Comparison of ENCODE assay signal across 27 cellular contexts in the genomic region with DNA sequence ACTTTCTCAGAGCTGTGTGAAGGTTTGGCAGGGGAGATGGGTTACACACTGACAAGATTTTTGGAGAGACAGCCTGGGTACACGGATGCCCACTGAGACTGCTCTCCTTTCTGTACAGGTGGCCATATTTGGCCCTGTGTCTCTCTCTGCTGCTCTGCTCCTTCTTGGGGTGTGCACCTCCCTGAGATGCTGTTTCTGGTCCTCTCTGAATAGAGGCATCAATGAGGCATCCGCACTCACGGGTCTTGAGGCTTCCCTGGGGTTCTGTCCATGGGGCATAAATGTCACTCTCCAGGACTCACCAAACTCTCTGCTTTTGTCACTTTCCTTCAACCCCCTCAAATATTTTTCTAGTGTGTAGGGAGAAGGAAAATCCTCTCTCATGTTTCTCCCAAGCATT.
"Had no signal": no experiment of that assay in that cellular context is flagged by ENCODE, and none has a peak within 500 bp of the region (broad histone marks: within the 10 kb centered on the region; RNA-seq: fewer than 3 reads in every experiment).

No MANE protein-coding gene starts in this region.

- H3K27ac ChIP-seq: neural progenitor cell, neutrophil, pancreas, prostate gland, right atrium auricular region, right lobe of liver, sigmoid colon, thoracic aorta, thyroid gland, tibial nerve, upper lobe of left lung, vagina had no signal

- DNase-seq: naive thymus-derived CD4-positive, alpha-beta T cell; natural killer cell; pancreas; retina; right lobe of liver; sigmoid colon; small intestine; stimulated activated CD4-positive, alpha-beta T cell treated with anti-CD3 and anti-CD28 coated beads, Interleukin-15, amount 100 ng/mL, for 24 hours; stimulated activated CD4-positive, alpha-beta T cell treated with anti-CD3 and anti-CD28 coated beads, Interleukin-2, amount 100 ng/mL, for 24 hours; stimulated activated CD4-positive, alpha-beta T cell treated with anti-CD3 and anti-CD28 coated beads, Interleukin-2, amount 100 ng/mL, for 48 hours; stimulated activated CD4-positive, alpha-beta T cell treated with anti-CD3 and anti-CD28 coated beads, Interleukin-4, amount 100 ng/mL, for 24 hours; stimulated activated naive CD4-positive, alpha-beta T cell; stimulated activated naive CD8-positive, alpha-beta T cell treated with anti-CD3 and anti-CD28 coated beads, Interleukin-15, amount 100 ng/mL, for 72 hours; stimulated activated naive CD8-positive, alpha-beta T cell treated with anti-CD3 and anti-CD28 coated beads, Interleukin-15, Interleukin-2, amounts not matched to agents 100 U/mL and 50 U/mL, for 24 hours; thyroid gland; trophoblast cell; upper lobe of left lung had no signal

- H3K4me1 Mint-ChIP-seq: naive thymus-derived CD4-positive, alpha-beta T cell; natural killer cell; nephron; neural progenitor cell; stimulated activated effector memory CD8-positive, alpha-beta T cell treated with anti-CD3 and anti-CD28 coated beads, Interleukin-12 subunit alpha, Interleukin-12 subunit beta, amount 100 ng/mL, for 72 hours; stimulated activated naive CD8-positive, alpha-beta T cell treated with anti-CD3 and anti-CD28 coated beads, Interleukin-15, amount 100 ng/mL, for 72 hours had no signal

- H3K4me3 ChIP-seq: neural progenitor cell, pancreas, prostate gland, right atrium auricular region, right lobe of liver, sigmoid colon, thoracic aorta, thyroid gland, tibial nerve, upper lobe of left lung, vagina had no signal

- H3K36me3 ChIP-seq: neural progenitor cell, neutrophil, pancreas, prostate gland, right atrium auricular region, right lobe of liver, sigmoid colon, thoracic aorta, thyroid gland, tibial nerve, upper lobe of left lung, vagina had no signal

- FAIRE-seq: pancreas, small intestine, urothelium cell line had no signal

- H3K9me3 Mint-ChIP-seq: natural killer cell; stimulated activated effector memory CD8-positive, alpha-beta T cell treated with anti-CD3 and anti-CD28 coated beads, Interleukin-12 subunit alpha, Interleukin-12 subunit beta, amount 100 ng/mL, for 72 hours; stimulated activated naive CD8-positive, alpha-beta T cell treated with anti-CD3 and anti-CD28 coated beads, Interleukin-15, amount 100 ng/mL, for 72 hours had no signal

- ATAC-seq: naive thymus-derived CD4-positive, alpha-beta T cell; natural killer cell; pancreas; right lobe of liver; stimulated activated effector memory CD8-positive, alpha-beta T cell treated with anti-CD3 and anti-CD28 coated beads, Interleukin-12 subunit alpha, Interleukin-12 subunit beta, amount 100 ng/mL, for 72 hours; stimulated activated naive CD8-positive, alpha-beta T cell treated with anti-CD3 and anti-CD28 coated beads, Interleukin-15, amount 100 ng/mL, for 72 hours; stimulated activated naive CD8-positive, alpha-beta T cell treated with anti-CD3 and anti-CD28 coated beads, Interleukin-15, Interleukin-2, amounts not matched to agents 100 U/mL and 50 U/mL, for 24 hours had no signal

- H3K27ac Mint-ChIP-seq: naive thymus-derived CD4-positive, alpha-beta T cell; natural killer cell; nephron; neural progenitor cell; stimulated activated effector memory CD8-positive, alpha-beta T cell treated with anti-CD3 and anti-CD28 coated beads, Interleukin-12 subunit alpha, Interleukin-12 subunit beta, amount 100 ng/mL, for 72 hours had no signal

- H2AFZ ChIP-seq: neural progenitor cell had no signal

- H3K4me2 ChIP-seq: neural progenitor cell had no signal

- H3K36me3 Mint-ChIP-seq: neural progenitor cell; stimulated activated effector memory CD8-positive, alpha-beta T cell treated with anti-CD3 and anti-CD28 coated beads, Interleukin-12 subunit alpha, Interleukin-12 subunit beta, amount 100 ng/mL, for 72 hours had no signal

- H3K9me3 ChIP-seq: neutrophil, pancreas, prostate gland, right atrium auricular region, right lobe of liver, thoracic aorta, thyroid gland, upper lobe of left lung, vagina had no signal

- H3K9ac ChIP-seq: neural progenitor cell had no signal

- H3K27me3 ChIP-seq: neural progenitor cell, pancreas, right atrium auricular region, right lobe of liver, sigmoid colon, thyroid gland, tibial nerve, upper lobe of left lung, vagina had no signal

- H3K4me1 ChIP-seq: neural progenitor cell, pancreas, prostate gland, right atrium auricular region, right lobe of liver, sigmoid colon, thyroid gland, tibial nerve, upper lobe of left lung, vagina had no signal

- H3K4me3 Mint-ChIP-seq: naive thymus-derived CD4-positive, alpha-beta T cell; natural killer cell; nephron; neural progenitor cell; stimulated activated effector memory CD8-positive, alpha-beta T cell treated with anti-CD3 and anti-CD28 coated beads, Interleukin-12 subunit alpha, Interleukin-12 subunit beta, amount 100 ng/mL, for 72 hours; stimulated activated naive CD8-positive, alpha-beta T cell treated with anti-CD3 and anti-CD28 coated beads, Interleukin-15, amount 100 ng/mL, for 72 hours had no signal
